Comparison of ENCODE assay signal across 9 cellular contexts in genomic region chr4:2948895-2949781, GRCh38. TPM values are rescaled to one million over a fixed set of nuclear protein-coding genes. Genes with fewer than 3 reads are reported as not detected.
A peak's percentile ranks its signal among the peaks of the same experiment; 100 is the strongest.
DNase-seq lines count a peak whose midpoint lies in the region; ATAC-seq, FAIRE-seq and TF ChIP-seq lines count a peak whose summit lies in the region.
"Had no signal": no experiment of that assay in that cellular context is flagged by ENCODE, and none has a peak within 500 bp of the region (broad histone marks: within the 10 kb centered on the region; RNA-seq: fewer than 3 reads in every experiment).

No MANE protein-coding gene starts in this region.

- no peaks in the 10 kb centered on the region for H3K4me1 ChIP-seq in BE2C
- peaks cover 2% of the 10 kb centered on the region; the same call in 1 of the 2 replicates for H3K4me1 ChIP-seq in IMR-90 (ENCODE audit: control insufficient read depth, insufficient read depth, low read length)
- H3K4me1 ChIP-seq in GM12878 (ENCODE audit: control insufficient read depth, insufficient read depth, low read length): peaks cover 6% of the 10 kb centered on the region; the same call in 1 of the 2 replicates
- H3K4me1 ChIP-seq in right lobe of liver: peaks cover 0 to 49% (median 24%) of the 10 kb centered on the region in 4 donors
- no peaks in the 10 kb centered on the region for H3K4me1 ChIP-seq in effector memory CD4-positive, alpha-beta T cell (ENCODE audit: control insufficient read depth, insufficient read depth, low read length, poor library complexity, severe bottlenecking)

- H4K20me1 ChIP-seq in IMR-90 (ENCODE audit: insufficient read depth, low read length): peaks cover 12% of the 10 kb centered on the region
- no peaks in the 10 kb centered on the region; the same call in 1 of the 2 replicates for H4K20me1 ChIP-seq in GM12878 (ENCODE audit: control insufficient read depth, insufficient read depth)

- FAIRE-seq in GM12878 (lab: Jason Lieb, UNC): peak; percentile 27

- H4K8ac ChIP-seq in IMR-90 (ENCODE audit: low read depth in 2 of 2, low read length in 2 of 2): no peak overlapping the region

- ATAC-seq in IMR-90 (ENCODE audit: low read depth) (peak; percentile 67), GM12878 (peak; percentile 78), right lobe of liver (peak; percentile 29 to 39 (median 38)), GM21526 (IDR thresholded peaks at IDR 0.05; ENCODE audit: low FRiP score, unreplicated experiment) (no peak), HG02938 (IDR thresholded peaks at IDR 0.05; ENCODE audit: unreplicated experiment) (no peak)

- H3K4ac ChIP-seq in IMR-90 (ENCODE audit: low read depth, low read length): no peak overlapping the region

- H3K27ac ChIP-seq in IMR-90 (ENCODE audit: insufficient read depth, low read length) (no peak overlapping the region), GM12878 (ENCODE audit: control insufficient read depth, insufficient read depth) (no peak overlapping the region), right lobe of liver (peak overlapping the region in 2 of 3 donors; percentile 54 to 76)
- no peak overlapping the region for H3K27ac ChIP-seq in effector memory CD4-positive, alpha-beta T cell (ENCODE audit: insufficient read depth, low read length, poor library complexity, severe bottlenecking)
- H3K27ac ChIP-seq: ovary had no signal

- CTCF ChIA-PET in IMR-90 (lab: Yijun Ruan, JAX): interaction anchor here (1.2 kb wide), 1 partner anchor 185 kb away, joined by 3 read pairs; no protein-coding TSS in a partner anchor
- CTCF ChIA-PET in GM12878 (lab: Yijun Ruan, JAX): interaction anchor here (0.8 to 2.2 kb wide), 10 partner anchors 9 to 280 kb away, joined by 3 to 10 read pairs (median 4); partner anchors contain the start of gene NOP14

- no peak overlapping the region for H2BK20ac ChIP-seq in IMR-90 (ENCODE audit: low read depth, low read length)

- H2AK5ac ChIP-seq in IMR-90 (ENCODE audit: low read depth, low read length): no peak overlapping the region

- no peak overlapping the region; the same call in 1 of the 2 replicates for H3K14ac ChIP-seq in IMR-90 (replicated peaks; ENCODE audit: low read depth, low read length)

- H3K9ac ChIP-seq in IMR-90 (ENCODE audit: low read depth, low read length) (no peak overlapping the region), GM12878 (ENCODE audit: control insufficient read depth, insufficient read depth, low read length) (no peak overlapping the region)

- H3K27me3 ChIP-seq in BE2C (no peaks in the 10 kb centered on the region), IMR-90 (ENCODE audit: control insufficient read depth, insufficient read depth, low read length) (no peaks in the 10 kb centered on the region), GM12878 (replicated peaks in 1 of 2; ENCODE audit: control insufficient read depth in 2 of 2, insufficient read depth in 2 of 2, low read length in 1 of 2) (no peaks in the 10 kb centered on the region), right lobe of liver (no peaks in the 10 kb centered on the region)
- H3K27me3 ChIP-seq in effector memory CD4-positive, alpha-beta T cell (replicated peaks; ENCODE audit: control insufficient read depth, insufficient read depth, low read length, poor library complexity, severe bottlenecking): no peaks in the 10 kb centered on the region
- H3K27me3 ChIP-seq: ovary had no signal

- H3K23ac ChIP-seq in IMR-90 (ENCODE audit: low read depth, low read length): no peak overlapping the region

- H3K79me2 ChIP-seq in GM12878 (ENCODE audit: control insufficient read depth, insufficient read depth, low read length): peaks cover 9% of the 10 kb centered on the region

- H3K4me3 ChIP-seq in BE2C (ENCODE audit: low read depth, low read length) (no peak overlapping the region), IMR-90 (ENCODE audit: insufficient read depth, low read depth, low read length) (no peak overlapping the region), GM12878 (no peak overlapping the region), right lobe of liver (no peak overlapping the region)
- H3K4me3 ChIP-seq in effector memory CD4-positive, alpha-beta T cell (ENCODE audit: insufficient read depth, low read depth, low read length, poor library complexity, severe bottlenecking): no peak overlapping the region
- H3K4me3 ChIP-seq: ovary had no signal

- dilution Hi-C loops in IMR-90 (cut with HindIII; ENCODE audit: low sequenced_read_pairs, unreplicated experiment): no loop called here

- H3K18ac ChIP-seq in IMR-90 (ENCODE audit: low read depth, low read length): no peak overlapping the region

- H3K79me1 ChIP-seq in IMR-90 (ENCODE audit: low read depth in 1 of 2, low read length in 2 of 2): peaks cover 11 to 50% of the 10 kb centered on the region in 2 experiments; a peak in 3 of 4 replicates

- in situ Hi-C loops in IMR-90 (cut with MboI; ENCODE audit: low sequenced_read_pairs) (no loop called here), GM12878 (cut with MboI) (loop anchor here (25.0 kb wide), 1 partner anchor 187 kb away; the partner anchor contains the start of gene TNIP2)

- WGBS in IMR-90 (ENCODE audit: extremely low coverage in 2 of 2, insufficient read length in 1 of 2), 2 experiments: 100% methylated on average over 1 of the region's 14 CpGs; no CpG with 5 or more reads in 1 of the 2 experiments
- 89% methylated on average over 14 of the region's 14 CpGs for WGBS in GM12878 (ENCODE audit: insufficient coverage, insufficient replicate concordance, low lambda C conversion rate, missing lambda C conversion rate)
- WGBS in right lobe of liver (ENCODE audit: insufficient coverage, low coverage, low lambda C conversion rate, missing lambda C conversion rate): 82% methylated on average over 8 of the region's 14 CpGs

- H3K36me3 ChIP-seq in BE2C: peaks cover 93% of the 10 kb centered on the region
- H3K36me3 ChIP-seq in IMR-90 (ENCODE audit: control insufficient read depth, insufficient read depth, low read length): peaks cover 68% of the 10 kb centered on the region
- H3K36me3 ChIP-seq in GM12878 (ENCODE audit: control insufficient read depth in 2 of 2, insufficient read depth in 2 of 2, low read length in 1 of 2): peaks cover 51 to 63% of the 10 kb centered on the region in 2 experiments
- peaks cover 11 to 74% (median 37%) of the 10 kb centered on the region in 4 donors for H3K36me3 ChIP-seq in right lobe of liver
- peaks cover 84% of the 10 kb centered on the region for H3K36me3 ChIP-seq in effector memory CD4-positive, alpha-beta T cell (ENCODE audit: control insufficient read depth, insufficient read depth, low read length)
- H3K36me3 ChIP-seq: ovary had no signal

- no peak overlapping the region for H4K5ac ChIP-seq in IMR-90 (ENCODE audit: low read depth, low read length)

- TF ChIP-seq CTCF in BE2C (IDR thresholded peaks at IDR 0.05; ENCODE audit: low read depth, low read length): peak; percentile 72
- peak; percentile 22; the same call in 1 of the 2 replicates for TF ChIP-seq CTCF in IMR-90 (conservative IDR thresholded peaks at IDR 0.05; ENCODE audit: low read depth, low read length)
- TF ChIP-seq CTCF in GM12878 (IDR thresholded peaks at IDR 0.05 in 2 of 3, conservative IDR thresholded peaks at IDR 0.05 in 1 of 3; ENCODE audit: control insufficient read depth in 2 of 3, extremely low read depth in 1 of 3, insufficient read depth in 1 of 3, low read depth in 3 of 3, low read length in 3 of 3): peak; percentile 37 to 45 (median 39); a peak in 3 of 6 replicates
- TF ChIP-seq CTCF in right lobe of liver (IDR thresholded peaks at IDR 0.05): peak in 3 of 4 donors; percentile 37 to 55 (median 51)

- no peak overlapping the region for H2BK5ac ChIP-seq in IMR-90 (ENCODE audit: low read depth, low read length, poor library complexity, severe bottlenecking)

- no peak overlapping the region for H4K91ac ChIP-seq in IMR-90 (ENCODE audit: insufficient read depth, low read depth, low read length)

- SMC1A ChIA-PET in GM12878 (lab: Charles Lee; ENCODE audit: uncharacterized antibody, unreplicated experiment): interaction anchor here (0.5 to 9.4 kb wide), 3 partner anchors 12 to 69 kb away, joined by 3 to 65 read pairs (median 4); no protein-coding TSS in a partner anchor

- RAD21 ChIA-PET in GM12878 (lab: Charles Lee; ENCODE audit: unreplicated experiment): interaction anchor here (0.6 to 1.4 kb wide), 4 partner anchors 13 to 89 kb away, joined by 3 to 4 read pairs (median 3); no protein-coding TSS in a partner anchor

- no peak for DNase-seq in BE2C
- DNase-seq in IMR-90: no peak
- DNase-seq in GM12878 (ENCODE audit: low read depth, low spot score): no peak
- peak in 2 of 3 donors; percentile 53 to 55 for DNase-seq in right lobe of liver
- no peak for DNase-seq in stimulated activated CD4-positive, alpha-beta T cell treated with anti-CD3 and anti-CD28 coated beads, Interleukin-4, amount 100 ng/mL, for 1 hour
- DNase-seq in effector memory CD4-positive, alpha-beta T cell: no peak

- no peak overlapping the region for H3K4me2 ChIP-seq in IMR-90 (ENCODE audit: low read depth, low read length)
- no peak overlapping the region for H3K4me2 ChIP-seq in GM12878 (ENCODE audit: control insufficient read depth, insufficient read depth)

- no peak overlapping the region for H2AK9ac ChIP-seq in IMR-90 (replicated peaks; ENCODE audit: low read depth, low read length, poor library complexity)

- H3K9me3 ChIP-seq in BE2C (no peaks in the 10 kb centered on the region), IMR-90 (ENCODE audit: control insufficient read depth, insufficient read depth, low read length) (no peaks in the 10 kb centered on the region), GM12878 (replicated peaks; ENCODE audit: control insufficient read depth, insufficient read depth, low read length) (no peaks in the 10 kb centered on the region), right lobe of liver (no peaks in the 10 kb centered on the region)
- no peaks in the 10 kb centered on the region for H3K9me3 ChIP-seq in effector memory CD4-positive, alpha-beta T cell (ENCODE audit: control insufficient read depth, low read length)
- H3K9me3 ChIP-seq: ovary had no signal

- H2BK15ac ChIP-seq in IMR-90 (ENCODE audit: low read depth, low read length): no peak overlapping the region

- POLR2A ChIA-PET in IMR-90 (lab: Charles Lee; ENCODE audit: unreplicated experiment): no interaction called here
- POLR2A ChIA-PET in GM12878 (lab: Charles Lee): interaction anchor here (0.5 to 1.1 kb wide), 2 partner anchors 13 to 267 kb away, joined by 3 read pairs; no protein-coding TSS in a partner anchor

- H3K9me1 ChIP-seq in IMR-90 (ENCODE audit: insufficient read depth, low read length): peaks cover 6% of the 10 kb centered on the region; the same call in 1 of the 2 replicates

- no peak overlapping the region for H2AFZ ChIP-seq in IMR-90 (replicated peaks; ENCODE audit: low read length, poor library complexity)
- no peak overlapping the region for H2AFZ ChIP-seq in GM12878 (ENCODE audit: control insufficient read depth, low read depth, low read length)

- BruUV-seq in IMR-90 (replicated peaks; lab: Mats Ljungman, UMichigan): no TSS peak
- BruUV-seq in GM12878 (replicated peaks; lab: Mats Ljungman, UMichigan): no TSS peak

- TF ChIP-seq RAD21 in IMR-90 (IDR thresholded peaks at IDR 0.05; ENCODE audit: low read length) (no peak), GM12878 (IDR thresholded peaks at IDR 0.05; ENCODE audit: insufficient read depth, low read depth, low read length) (0 out of 2 replicates have a peak, but pooled peaks have one; percentile 9)

- H2BK120ac ChIP-seq in IMR-90 (ENCODE audit: low read depth, low read length): no peak overlapping the region

- TF ChIP-seq EP300 in GM12878 (IDR thresholded peaks at IDR 0.05; ENCODE audit: borderline replicate concordance in 1 of 2, control insufficient read depth in 1 of 2, low read depth in 2 of 2, low read length in 2 of 2): no peak

- intact Hi-C loops in IMR-90 (cut with micrococcal nuclease): no loop called here
- intact Hi-C loops in GM12878 (cut with micrococcal nuclease; ENCODE audit: unreplicated experiment): no loop called here
- intact Hi-C loops in right lobe of liver (cut with DNase I): no loop called here

- TF ChIP-seq POLR2A in IMR-90 (IDR thresholded peaks at IDR 0.05; ENCODE audit: low read depth, low read length): no peak
- TF ChIP-seq POLR2A in GM12878 (IDR thresholded peaks at IDR 0.05; ENCODE audit: low read depth, low read length): no peak
- no peak for TF ChIP-seq POLR2A in right lobe of liver (IDR thresholded peaks at IDR 0.05)

- no peak overlapping the region for H3K56ac ChIP-seq in IMR-90 (ENCODE audit: extremely low read depth, insufficient read depth, low read length)

RNA-seq across cellular contexts. Expression of gene NOP14, which starts 14.1 kb away (rescaled TPM):
- polyA plus RNA-seq in BE2C (2012; ENCODE audit: insufficient read depth, insufficient read length, low read depth): 44.8 TPM
- total RNA-seq in IMR-90 (2012; rRNA removed) (10.9 and 19.2 TPM in 2 replicates), GM12878 (2014; rRNA removed) (40.3 and 42.1 TPM in 2 replicates), GM12878 (2014; rRNA removed; fragmentation: Illumina TruSeq; extraction: Trizol) (52.5 and 57.3 TPM in 2 replicates), GM12878 (2021) (74.3 and 80.6 TPM in 2 replicates), right lobe of liver (10 to 100 TPM; 16.1 to 24.7 (median 19.5) TPM)
- polyA plus RNA-seq in IMR-90 (2012; rRNA removed) (11.3 and 12.6 TPM in 2 replicates), GM12878 (2011; rRNA removed) (17.2 and 18.8 TPM in 2 replicates), GM12878 (2014; fragmentation: Illumina TruSeq; extraction: Trizol) (64.9 and 65.2 TPM in 2 replicates), GM12878 (2014; fragmentation: Nextera tagmentation; extraction: Ambion mirVana) (10 to 100 TPM; 13.8 to 24.7 TPM), GM12878 (2014; rRNA removed) (31.6 and 36.4 TPM in 2 replicates), GM12878 (2016; fragmentation: Nextera tagmentation; extraction: Ambion mirVana) (10 to 100 TPM; 74.5 to 76.6 TPM)
- polyA plus RNA-seq in IMR-90 (2012; cell fraction: cytosol; rRNA removed): 5.4 and 8.4 TPM in 2 replicates
- polyA plus RNA-seq in IMR-90 (2012; cell fraction: nucleus; rRNA removed; ENCODE audit: low replicate concordance): 6.7 and 10.4 TPM in 2 replicates
- 30.0 and 34.7 TPM in 2 replicates for total RNA-seq in GM12878 (2013; cell fraction: nucleolus; rRNA removed)
- polyA plus RNA-seq in GM12878 (2011; ENCODE audit: low read depth): 26.2 TPM
- polyA plus RNA-seq in GM12878 (2011; cell fraction: cytosol; rRNA removed): 13.0 and 14.4 TPM in 2 replicates
- 20.7 and 30.4 TPM in 2 replicates for polyA plus RNA-seq in GM12878 (2011; cell fraction: nucleus; rRNA removed)
- polyA plus RNA-seq in GM12878 (2012): 33.0 and 35.7 TPM in 2 replicates
- 14.1 and 15.1 TPM in 2 replicates for polyA minus RNA-seq in GM12878 (2011; rRNA and poly(A)+ RNA removed)
- polyA minus RNA-seq in GM12878 (2011; cell fraction: cytosol; rRNA and poly(A)+ RNA removed): 15.6 and 17.3 TPM in 2 replicates
- 6.8 and 11.3 TPM in 2 replicates for polyA minus RNA-seq in GM12878 (2011; cell fraction: nucleus; rRNA and poly(A)+ RNA removed)

RNA-seq across cellular contexts. Expression of gene GRK4, which starts 14.2 kb away (rescaled TPM):
- polyA plus RNA-seq in BE2C (2012; ENCODE audit: insufficient read depth, insufficient read length, low read depth): 3.8 TPM
- total RNA-seq in IMR-90 (2012; rRNA removed): 1.6 and 1.7 TPM in 2 replicates
- polyA plus RNA-seq in IMR-90 (2012; rRNA removed): 2.1 and 2.2 TPM in 2 replicates
- polyA plus RNA-seq in IMR-90 (2012; cell fraction: cytosol; rRNA removed): 2.0 and 2.3 TPM in 2 replicates
- polyA plus RNA-seq in IMR-90 (2012; cell fraction: nucleus; rRNA removed; ENCODE audit: low replicate concordance): 1.1 and 1.6 TPM in 2 replicates
- total RNA-seq in GM12878 (2013; cell fraction: nucleolus; rRNA removed): 1.9 and 2.9 TPM in 2 replicates
- total RNA-seq in GM12878 (2014; rRNA removed): 2.3 and 2.5 TPM in 2 replicates
- total RNA-seq in GM12878 (2014; rRNA removed; fragmentation: Illumina TruSeq; extraction: Trizol): 2.4 and 2.9 TPM in 2 replicates
- 3.0 and 3.6 TPM in 2 replicates for total RNA-seq in GM12878 (2021)
- 0.94 TPM for polyA plus RNA-seq in GM12878 (2011; ENCODE audit: low read depth)
- 1.3 and 1.5 TPM in 2 replicates for polyA plus RNA-seq in GM12878 (2011; rRNA removed)
- polyA plus RNA-seq in GM12878 (2011; cell fraction: cytosol; rRNA removed): 0.70 and 1.1 TPM in 2 replicates
- polyA plus RNA-seq in GM12878 (2011; cell fraction: nucleus; rRNA removed): 0.72 and 1.1 TPM in 2 replicates
- polyA plus RNA-seq in GM12878 (2012): 2.6 and 2.7 TPM in 2 replicates
- polyA plus RNA-seq in GM12878 (2014; fragmentation: Illumina TruSeq; extraction: Trizol): 2.3 TPM in 2 replicates
- polyA plus RNA-seq in GM12878 (2014; fragmentation: Nextera tagmentation; extraction: Ambion mirVana): 1 to 10 TPM; 1.1 to 1.6 TPM
- 2.9 and 3.0 TPM in 2 replicates for polyA plus RNA-seq in GM12878 (2014; rRNA removed)
- 1 to 10 TPM; 3.4 to 4.0 TPM for polyA plus RNA-seq in GM12878 (2016; fragmentation: Nextera tagmentation; extraction: Ambion mirVana)
- 0.72 and 1.2 TPM in 2 replicates for polyA minus RNA-seq in GM12878 (2011; rRNA and poly(A)+ RNA removed)
- 0.83 and 1.1 TPM in 2 replicates for polyA minus RNA-seq in GM12878 (2011; cell fraction: cytosol; rRNA and poly(A)+ RNA removed)
- polyA minus RNA-seq in GM12878 (2011; cell fraction: nucleus; rRNA and poly(A)+ RNA removed): 0.36 and 1.1 TPM in 2 replicates
- total RNA-seq in right lobe of liver: 1 to 10 TPM; 1.0 to 4.3 (median 2.8) TPM

Comparison
In these comparisons a context has a peak if more than half of its experiments do, and no peak if none do; other contexts are left out.
1. DNase-seq: peak in right lobe of liver (2 of 3); none in BE2C (single experiment), IMR-90 (single experiment), GM12878 (single experiment), stimulated activated CD4-positive, alpha-beta T cell treated with anti-CD3 and anti-CD28 coated beads, Interleukin-4, amount 100 ng/mL, for 1 hour (single experiment) and effector memory CD4-positive, alpha-beta T cell (0 of 3).
2. CTCF ChIP-seq: peak in every context shown above with its lines; median percentile 72 in BE2C; 51 in right lobe of liver; 39 in GM12878; 22 in IMR-90.
3. ATAC-seq: peak in IMR-90 (single experiment), GM12878 (single experiment) and right lobe of liver (4 of 4); none in GM21526 (single experiment) and HG02938 (single experiment).
4. H3K27ac ChIP-seq: peak in right lobe of liver (2 of 3); none in IMR-90 (single experiment), GM12878 (single experiment) and effector memory CD4-positive, alpha-beta T cell (single experiment).